8 cellular contexts compared by ENCODE assay signal in genomic region chr20:36460648-36461599, GRCh38.
DNase-seq lines count a peak whose midpoint lies in the region; ATAC-seq and TF ChIP-seq lines count a peak whose summit lies in the region.

No MANE protein-coding gene starts in this region.

- peak overlapping the region; percentile 98 for H3K4me3 Mint-ChIP-seq in central memory CD8-positive, alpha-beta T cell

- peak overlapping the region; percentile 95 for H3K27ac Mint-ChIP-seq in central memory CD8-positive, alpha-beta T cell (ENCODE audit: low read depth)

- peak overlapping the region; percentile 60 for H3K4me3 ChIP-seq in AG10803 (ENCODE audit: low read length)
- peak overlapping the region; percentile 94 for H3K4me3 ChIP-seq in kidney epithelial cell (ENCODE audit: low read depth, low read length)

- TF ChIP-seq CTCF in AG10803 (conservative IDR thresholded peaks at IDR 0.05; ENCODE audit: low read length) (no peak), kidney epithelial cell (IDR thresholded peaks at IDR 0.05; ENCODE audit: insufficient read depth, low read length, poor library complexity, severe bottlenecking) (no peak)

- peaks cover 40% of the 10 kb centered on the region for H3K4me1 Mint-ChIP-seq in central memory CD8-positive, alpha-beta T cell

- no peaks in the 10 kb centered on the region for H3K27me3 ChIP-seq in kidney epithelial cell (ENCODE audit: control insufficient read depth, insufficient read depth, low read length)

- H3K36me3 ChIP-seq in kidney epithelial cell (ENCODE audit: control insufficient read depth, insufficient read depth, low read length): no peaks in the 10 kb centered on the region

- no peaks in the 10 kb centered on the region for H3K9me3 Mint-ChIP-seq in central memory CD8-positive, alpha-beta T cell

- H3K27me3 Mint-ChIP-seq in central memory CD8-positive, alpha-beta T cell: peaks cover under 1% of the 10 kb centered on the region

- H3K36me3 Mint-ChIP-seq in central memory CD8-positive, alpha-beta T cell (ENCODE audit: insufficient read depth): peaks cover 14% of the 10 kb centered on the region

- peak; percentile 68 for ATAC-seq in GM19025 (IDR thresholded peaks at IDR 0.05; ENCODE audit: low read depth, unreplicated experiment)
- ATAC-seq in HG03196 (IDR thresholded peaks at IDR 0.05; ENCODE audit: unreplicated experiment): peak; percentile 55
- peak; percentile 84 for ATAC-seq in central memory CD8-positive, alpha-beta T cell (replicated peaks; ENCODE audit: extremely low read depth, poor library complexity, severe bottlenecking)

- DNase-seq in AG10803 (ENCODE audit: low read depth): peak; percentile 89
- peak; percentile 100 for DNase-seq in NCI-H345 (lab: John Stamatoyannopoulos, UW)
- DNase-seq in activated CD4-positive, CD25-positive, alpha-beta regulatory T cell treated with anti-CD3 and anti-CD28 coated beads, Interleukin-2, amount 50 U/mL, for 72 hours: peak; percentile 85
- DNase-seq in central memory CD8-positive, alpha-beta T cell (ENCODE audit: low spot score in 2 of 2): peak; percentile 61 to 81
- DNase-seq in kidney epithelial cell (ENCODE audit: low read depth): no peak
- peak; percentile 81 to 88 for DNase-seq in stimulated activated CD4-positive, alpha-beta T cell treated with anti-CD3 and anti-CD28 coated beads, Interleukin-15, amount 100 ng/mL, for 1 hour (ENCODE audit: low read depth in 1 of 2, low spot score in 1 of 2)
